In genomic region chr9:136994885-136995224, GRCh38 we compare ENCODE assay signal across 1 cellular context.
TF ChIP-seq lines count a peak whose summit lies in the region.

No MANE protein-coding gene starts in this region.

TF ChIP-seq in HCT116, 20 proteins besides CTCF, POLR2A, EP300 and RAD21:
- TF ChIP-seq TCF7L2 (IDR thresholded peaks at IDR 0.05; ENCODE audit: borderline replicate concordance, extremely low read depth, insufficient read depth, insufficient read length) (no peak), POLR2AphosphoS5 (IDR thresholded peaks at IDR 0.05; ENCODE audit: low read depth, low read length) (no peak), CEBPB (IDR thresholded peaks at IDR 0.05; ENCODE audit: low read depth) (no peak), EZH2phosphoT487 (IDR thresholded peaks at IDR 0.05; ENCODE audit: borderline replicate concordance) (no peak), MAX (IDR thresholded peaks at IDR 0.05) (no peak), ELF1 (IDR thresholded peaks at IDR 0.05; ENCODE audit: borderline replicate concordance, low read depth) (no peak), SRF (IDR thresholded peaks at IDR 0.05; ENCODE audit: low read depth) (no peak), ATF3 (IDR thresholded peaks at IDR 0.05) (no peak)
